ENCODE assay signal across 1 cellular context in genomic region chr3:138694287-138695007, GRCh38.
A peak's percentile ranks its signal among the peaks of the same experiment; 100 is the strongest.
TF ChIP-seq lines count a peak whose summit lies in the region.

No MANE protein-coding gene starts in this region.

TF ChIP-seq in K562, 482 proteins besides CTCF, POLR2A, EP300 and RAD21 (continued from another document and continues in another):
- TF ChIP-seq ZNF407 (IDR thresholded peaks at IDR 0.05; ENCODE audit: low read depth) = no peak
- TF ChIP-seq ATF7 (IDR thresholded peaks at IDR 0.05) = peak; percentile 43; the same call in 1 of the 2 replicates
- no peak for TF ChIP-seq KDM2B (CRISPR knock-in tag; IDR thresholded peaks at IDR 0.05)
- TF ChIP-seq MXD1 (CRISPR knock-in tag; IDR thresholded peaks at IDR 0.05; ENCODE audit: borderline replicate concordance, poor library complexity, severe bottlenecking) = no peak
- TF ChIP-seq NCOA4 (IDR thresholded peaks at IDR 0.05; ENCODE audit: partially characterized antibody) = no peak
- no peak for TF ChIP-seq VEZF1 (CRISPR knock-in tag; IDR thresholded peaks at IDR 0.05)
- peak; percentile 35 for TF ChIP-seq MAFG (tag; conservative IDR thresholded peaks at IDR 0.05)
- no peak for TF ChIP-seq ARID3B (CRISPR knock-in tag; IDR thresholded peaks at IDR 0.05; ENCODE audit: borderline replicate concordance)
- TF ChIP-seq MAFF (IDR thresholded peaks at IDR 0.05; ENCODE audit: low read length) = no peak
- TF ChIP-seq ZNF140 (CRISPR knock-in tag; IDR thresholded peaks at IDR 0.05) = no peak
- TF ChIP-seq ZNF589 (CRISPR knock-in tag; IDR thresholded peaks at IDR 0.05; ENCODE audit: low read depth) = no peak
- no peak for TF ChIP-seq ZNF274 (IDR thresholded peaks at IDR 0.05; ENCODE audit: borderline replicate concordance, low read depth, low read length)
- TF ChIP-seq HOMEZ (CRISPR knock-in tag; IDR thresholded peaks at IDR 0.05) = no peak
- 0 out of 2 replicates have a peak, but pooled peaks have one; percentile 6 for TF ChIP-seq CBFA2T3 (IDR thresholded peaks at IDR 0.05)
- TF ChIP-seq NONO (IDR thresholded peaks at IDR 0.05; ENCODE audit: low read depth in 2 of 2, low read length in 1 of 2) = no peak
- no peak for TF ChIP-seq TCF15 (CRISPR knock-in tag; IDR thresholded peaks at IDR 0.05)
- TF ChIP-seq RBM34 (IDR thresholded peaks at IDR 0.05; ENCODE audit: borderline replicate concordance, insufficient read depth, low read length) = no peak
- TF ChIP-seq CTCFL (IDR thresholded peaks at IDR 0.05; ENCODE audit: borderline replicate concordance, insufficient read depth, low read depth, low read length, poor library complexity, severe bottlenecking) = no peak
- no peak for TF ChIP-seq RUNX1 (IDR thresholded peaks at IDR 0.05; ENCODE audit: low read depth)
- TF ChIP-seq POLR2H (tag; IDR thresholded peaks at IDR 0.05; ENCODE audit: low read depth) = no peak
- TF ChIP-seq ADNP (tag; IDR thresholded peaks at IDR 0.05) = no peak
- no peak for TF ChIP-seq ZBTB12 (CRISPR knock-in tag; IDR thresholded peaks at IDR 0.05)
- TF ChIP-seq FOXJ2 (tag; IDR thresholded peaks at IDR 0.05) = no peak
- TF ChIP-seq ARID1B (IDR thresholded peaks at IDR 0.05) = peak; percentile 65
- TF ChIP-seq DACH1 (IDR thresholded peaks at IDR 0.05; ENCODE audit: partially characterized antibody) = no peak
- no peak for TF ChIP-seq SETDB1 (IDR thresholded peaks at IDR 0.05; ENCODE audit: low read length)
- 0 out of 4 replicates have a peak, but pooled peaks of 1 of the 2 experiments have one; percentile 19 for TF ChIP-seq RCOR1 (IDR thresholded peaks at IDR 0.05; ENCODE audit: borderline replicate concordance in 1 of 2, low read depth in 2 of 2, low read length in 2 of 2)
- no peak for TF ChIP-seq ZNF785 (CRISPR knock-in tag; IDR thresholded peaks at IDR 0.05)
- TF ChIP-seq ZNF551 (CRISPR knock-in tag; IDR thresholded peaks at IDR 0.05) = no peak
- no peak for TF ChIP-seq CBX8 (IDR thresholded peaks at IDR 0.05; ENCODE audit: borderline replicate concordance, extremely low read depth, low read depth, low read length, poor library complexity, severe bottlenecking)
- TF ChIP-seq FOS (IDR thresholded peaks at IDR 0.05; ENCODE audit: extremely low read depth, insufficient read length) = no peak
- no peak for TF ChIP-seq NFIX (CRISPR knock-in tag; IDR thresholded peaks at IDR 0.05; ENCODE audit: low read depth)
- no peak for TF ChIP-seq MCM7 (IDR thresholded peaks at IDR 0.05)
- no peak for TF ChIP-seq POU5F1 (IDR thresholded peaks at IDR 0.05; ENCODE audit: borderline replicate concordance, low read depth, low read length, partially characterized antibody)
- TF ChIP-seq MAFK (IDR thresholded peaks at IDR 0.05; ENCODE audit: low read length) = peak; percentile 14; the same call in 1 of the 2 replicates
- TF ChIP-seq KLF6 (CRISPR knock-in tag; IDR thresholded peaks at IDR 0.05; ENCODE audit: borderline replicate concordance) = no peak
- TF ChIP-seq ZMIZ1 (IDR thresholded peaks at IDR 0.05; ENCODE audit: low read depth in 2 of 2, low read length in 2 of 2) = no peak
- no peak for TF ChIP-seq CXXC5 (CRISPR knock-in tag; IDR thresholded peaks at IDR 0.05)
